ENCODE assay signal across 22 cellular contexts in genomic region chr6:19761114-19761513, GRCh38.
DNase-seq lines count a peak whose midpoint lies in the region; ATAC-seq and TF ChIP-seq lines count a peak whose summit lies in the region.
"Had no signal": no experiment of that assay in that cellular context is flagged by ENCODE, and none has a peak within 500 bp of the region (broad histone marks: within the 10 kb centered on the region; RNA-seq: fewer than 3 reads in every experiment).

No MANE protein-coding gene starts in this region.

- dilution Hi-C loops in mammary epithelial cell (cut with HindIII; ENCODE audit: low sequenced_read_pairs) = no loop called here

- no peak for ATAC-seq in WTC11
- ATAC-seq: A549, GM12878 had no signal

- peaks cover 21% of the 10 kb centered on the region for H3K4me1 Mint-ChIP-seq in WTC11
- H3K4me1 Mint-ChIP-seq: CD14-positive monocyte; CD8-positive, alpha-beta memory T cell had no signal

- H3K36me3 Mint-ChIP-seq in WTC11 = peaks cover 10% of the 10 kb centered on the region
- H3K36me3 Mint-ChIP-seq: CD14-positive monocyte; CD8-positive, alpha-beta memory T cell had no signal

- H2AFZ ChIP-seq in mammary epithelial cell (ENCODE audit: low read depth, low read length) (peak overlapping the region; percentile 8), neuronal stem cell (ENCODE audit: low read length) (peak overlapping the region; percentile 47)

- CTCF ChIA-PET in mammary epithelial cell (lab: Charles Lee; ENCODE audit: low non-redundant PET) (no interaction called here), WTC11 (lab: Charles Lee) (no interaction called here)

- H4K8ac ChIP-seq in neuronal stem cell (ENCODE audit: low read depth, low read length) = no peak overlapping the region

- no peak overlapping the region for H3K4me3 Mint-ChIP-seq in WTC11
- H3K4me3 Mint-ChIP-seq: CD14-positive monocyte; CD4-positive, alpha-beta T cell; CD8-positive, alpha-beta memory T cell had no signal

- H3K9ac ChIP-seq in mammary epithelial cell (ENCODE audit: insufficient read depth, low read length) = no peak overlapping the region
- H3K9ac ChIP-seq in neuronal stem cell (ENCODE audit: low read depth, low read length, poor library complexity) = no peak overlapping the region
- H3K9ac ChIP-seq: BLaER1 treated with 17β-estradiol and CSF1 and Interleukin-3, amounts not matched to agents 10 nM and 100 nM had no signal

- TF ChIP-seq POLR2A in breast epithelium (IDR thresholded peaks at IDR 0.05) (no peak), esophagus muscularis mucosa (IDR thresholded peaks at IDR 0.05; ENCODE audit: low read depth) (no peak)

- H3K27me3 ChIP-seq in mammary epithelial cell (ENCODE audit: insufficient read depth, low read length) (no peaks in the 10 kb centered on the region), breast epithelium (no peaks in the 10 kb centered on the region), neuronal stem cell (ENCODE audit: control insufficient read depth in 3 of 3, insufficient read depth in 3 of 3, low read depth in 1 of 3, low read length in 3 of 3) (no peaks in the 10 kb centered on the region), esophagus muscularis mucosa (no peaks in the 10 kb centered on the region)
- H3K27me3 ChIP-seq: BE2C; BLaER1 treated with 17β-estradiol and CSF1 and Interleukin-3, amounts not matched to agents 10 nM and 100 nM had no signal

- H4K91ac ChIP-seq in neuronal stem cell (ENCODE audit: low read depth, low read length, poor library complexity) = no peak overlapping the region

- intact Hi-C loops in mammary epithelial cell (cut with micrococcal nuclease) = no loop called here
- intact Hi-C loops in breast epithelium (cut with DNase I; ENCODE audit: low total_unique reads) = no loop called here
- intact Hi-C loops in esophagus muscularis mucosa (cut with DNase I) = no loop called here

- no peak overlapping the region for H3K27ac ChIP-seq in mammary epithelial cell (ENCODE audit: insufficient read depth, low read depth, low read length)
- H3K27ac ChIP-seq in breast epithelium = no peak overlapping the region
- no peak overlapping the region for H3K27ac ChIP-seq in neuronal stem cell (replicated peaks; ENCODE audit: low read length)
- no peak overlapping the region for H3K27ac ChIP-seq in esophagus muscularis mucosa (replicated peaks in 1 of 4)
- H3K27ac ChIP-seq: A549; BLaER1 treated with 17β-estradiol and CSF1 and Interleukin-3, amounts not matched to agents 10 nM and 100 nM had no signal

- H3K79me2 ChIP-seq in mammary epithelial cell (ENCODE audit: insufficient read depth, low read length) = no peaks in the 10 kb centered on the region

- H3K9me3 ChIP-seq in mammary epithelial cell (replicated peaks; ENCODE audit: insufficient read depth, low read length) (no peaks in the 10 kb centered on the region), breast epithelium (no peaks in the 10 kb centered on the region), neuronal stem cell (replicated peaks in 1 of 2; ENCODE audit: control insufficient read depth in 2 of 2, insufficient read depth in 1 of 2, low read depth in 1 of 2, low read length in 2 of 2) (no peaks in the 10 kb centered on the region), esophagus muscularis mucosa (no peaks in the 10 kb centered on the region)
- H3K9me3 ChIP-seq: A549, BE2C had no signal

- no peaks in the 10 kb centered on the region for H3K36me3 ChIP-seq in mammary epithelial cell (ENCODE audit: insufficient read depth, low read length)
- H3K36me3 ChIP-seq in breast epithelium = no peaks in the 10 kb centered on the region
- no peaks in the 10 kb centered on the region for H3K36me3 ChIP-seq in neuronal stem cell (replicated peaks in 1 of 2; ENCODE audit: control insufficient read depth in 2 of 2, insufficient read depth in 2 of 2, low read length in 2 of 2)
- H3K36me3 ChIP-seq in esophagus muscularis mucosa = no peaks in the 10 kb centered on the region
- H3K36me3 ChIP-seq: BE2C; BLaER1 treated with 17β-estradiol and CSF1 and Interleukin-3, amounts not matched to agents 10 nM and 100 nM had no signal

- H3K79me1 ChIP-seq in neuronal stem cell (ENCODE audit: low read depth, low read length) = no peaks in the 10 kb centered on the region

- WGBS in mammary epithelial cell (ENCODE audit: low coverage, missing lambda C conversion rate) = 100% methylated on average over 1 of the region's 1 CpG
- no CpG with 5 or more reads among the region's 1 CpG for WGBS in neuronal stem cell (ENCODE audit: extremely low coverage in 2 of 2, insufficient read length in 2 of 2, insufficient replicate concordance in 1 of 2), 2 donors
- 100% methylated on average over 1 of the region's 1 CpG for WGBS in esophagus muscularis mucosa

- H3K4me2 ChIP-seq in mammary epithelial cell (ENCODE audit: insufficient read depth, low read depth, low read length) (no peak overlapping the region), neuronal stem cell (ENCODE audit: insufficient read depth, low read length, poor library complexity, severe bottlenecking) (no peak overlapping the region)
- H3K4me2 ChIP-seq: A549; BLaER1 treated with 17β-estradiol and CSF1 and Interleukin-3, amounts not matched to agents 10 nM and 100 nM had no signal

- DNase-seq in mammary epithelial cell = no peak
- DNase-seq in breast epithelium (ENCODE audit: low spot score in 2 of 2) = no peak
- no peak for DNase-seq in WTC11 (ENCODE audit: low spot score)
- no peak for DNase-seq in neuronal stem cell (ENCODE audit: low spot score)
- DNase-seq in HPDE6-E6E7 (ENCODE audit: extremely low spot score) = no peak
- DNase-seq in esophagus muscularis mucosa (ENCODE audit: extremely low spot score) = no peak
- DNase-seq: 8988T; ACHN; AML-193; BE2C; CD4-positive, alpha-beta T cell; CD8-positive, alpha-beta memory T cell; DMS 273 treated with DMSO at 0.1 percent for 48 hours; DMS79; EL; GDM1; H7; HCEC 1CT had no signal

- in situ Hi-C loops in mammary epithelial cell (cut with MboI; ENCODE audit: low sequenced_read_pairs in 2 of 2) = no loop called here

- POLR2A ChIA-PET in WTC11 (lab: Charles Lee) = no interaction called here

- no peak overlapping the region for H3K18ac ChIP-seq in neuronal stem cell (ENCODE audit: low read length)

- no peak overlapping the region for H2BK120ac ChIP-seq in neuronal stem cell (ENCODE audit: low read depth, low read length)

- H2BK12ac ChIP-seq in neuronal stem cell (ENCODE audit: low read length) = no peak overlapping the region

- H3K9me3 Mint-ChIP-seq in WTC11 = peaks cover 9% of the 10 kb centered on the region
- H3K9me3 Mint-ChIP-seq: CD4-positive, alpha-beta T cell had no signal

- no peak overlapping the region for H3K23ac ChIP-seq in neuronal stem cell (ENCODE audit: low read depth, low read length, poor library complexity)

- no peak overlapping the region for H3K27ac Mint-ChIP-seq in WTC11
- H3K27ac Mint-ChIP-seq: CD14-positive monocyte; CD4-positive, alpha-beta T cell; CD8-positive, alpha-beta memory T cell had no signal

- no peak overlapping the region for H3K14ac ChIP-seq in neuronal stem cell (ENCODE audit: low read length)

- no peak overlapping the region for H3K4ac ChIP-seq in neuronal stem cell (ENCODE audit: low read length)

- no TSS peak for BruUV-seq in mammary epithelial cell (replicated peaks; lab: Mats Ljungman, UMichigan)

- H3K4me1 ChIP-seq in mammary epithelial cell (ENCODE audit: insufficient read depth, low read length) (peaks cover 29% of the 10 kb centered on the region), breast epithelium (no peaks in the 10 kb centered on the region), neuronal stem cell (ENCODE audit: control insufficient read depth in 2 of 2, insufficient read depth in 1 of 2, low read depth in 1 of 2, low read length in 2 of 2) (peaks cover 0 to 4% of the 10 kb centered on the region in 2 donors), esophagus muscularis mucosa (peaks cover 0 to 7% (median 0%) of the 10 kb centered on the region in 4 donors)
- H3K4me1 ChIP-seq: BE2C had no signal

- H2BK5ac ChIP-seq in neuronal stem cell (ENCODE audit: low read length) = no peak overlapping the region

- H4K20me1 ChIP-seq in mammary epithelial cell (ENCODE audit: insufficient read depth, low read length) = no peaks in the 10 kb centered on the region
- H4K20me1 ChIP-seq: BLaER1 treated with 17β-estradiol and CSF1 and Interleukin-3, amounts not matched to agents 10 nM and 100 nM had no signal

- TF ChIP-seq CTCF in mammary epithelial cell (conservative IDR thresholded peaks at IDR 0.05 in 1 of 2, IDR thresholded peaks at IDR 0.05 in 1 of 2; ENCODE audit: extremely low read depth in 1 of 2, insufficient read depth in 1 of 2, low read depth in 1 of 2, low read length in 2 of 2) (no peak), breast epithelium (IDR thresholded peaks at IDR 0.05) (no peak), WTC11 (IDR thresholded peaks at IDR 0.05) (no peak), esophagus muscularis mucosa (IDR thresholded peaks at IDR 0.05) (no peak)

- TF ChIP-seq EP300 in esophagus muscularis mucosa (IDR thresholded peaks at IDR 0.05) = no peak

- H3K27me3 Mint-ChIP-seq in WTC11 (ENCODE audit: low read depth) = no peaks in the 10 kb centered on the region

- H2BK15ac ChIP-seq in neuronal stem cell (ENCODE audit: low read length) = no peak overlapping the region

- H3K4me3 ChIP-seq in mammary epithelial cell (replicated peaks in 1 of 3; ENCODE audit: insufficient read depth in 1 of 3, low read depth in 2 of 3, low read length in 3 of 3) (no peak overlapping the region), breast epithelium (no peak overlapping the region), neuronal stem cell (ENCODE audit: low read length in 2 of 2) (no peak overlapping the region), esophagus muscularis mucosa (no peak overlapping the region)
- H3K4me3 ChIP-seq: A549; BLaER1 treated with 17β-estradiol and CSF1 and Interleukin-3, amounts not matched to agents 10 nM and 100 nM; GM12878 had no signal

- no peak overlapping the region for H2AK5ac ChIP-seq in neuronal stem cell (ENCODE audit: low read depth, low read length)

TF ChIP-seq in WTC11, 78 proteins besides CTCF, POLR2A, EP300 and RAD21 (continues in another document):
- TF ChIP-seq ZNF219 (CRISPR knock-in tag; IDR thresholded peaks at IDR 0.05; ENCODE audit: borderline replicate concordance) (no peak), MYBL2 (CRISPR knock-in tag; IDR thresholded peaks at IDR 0.05) (no peak)
